11 cellular contexts compared by ENCODE assay signal in the genomic region with DNA sequence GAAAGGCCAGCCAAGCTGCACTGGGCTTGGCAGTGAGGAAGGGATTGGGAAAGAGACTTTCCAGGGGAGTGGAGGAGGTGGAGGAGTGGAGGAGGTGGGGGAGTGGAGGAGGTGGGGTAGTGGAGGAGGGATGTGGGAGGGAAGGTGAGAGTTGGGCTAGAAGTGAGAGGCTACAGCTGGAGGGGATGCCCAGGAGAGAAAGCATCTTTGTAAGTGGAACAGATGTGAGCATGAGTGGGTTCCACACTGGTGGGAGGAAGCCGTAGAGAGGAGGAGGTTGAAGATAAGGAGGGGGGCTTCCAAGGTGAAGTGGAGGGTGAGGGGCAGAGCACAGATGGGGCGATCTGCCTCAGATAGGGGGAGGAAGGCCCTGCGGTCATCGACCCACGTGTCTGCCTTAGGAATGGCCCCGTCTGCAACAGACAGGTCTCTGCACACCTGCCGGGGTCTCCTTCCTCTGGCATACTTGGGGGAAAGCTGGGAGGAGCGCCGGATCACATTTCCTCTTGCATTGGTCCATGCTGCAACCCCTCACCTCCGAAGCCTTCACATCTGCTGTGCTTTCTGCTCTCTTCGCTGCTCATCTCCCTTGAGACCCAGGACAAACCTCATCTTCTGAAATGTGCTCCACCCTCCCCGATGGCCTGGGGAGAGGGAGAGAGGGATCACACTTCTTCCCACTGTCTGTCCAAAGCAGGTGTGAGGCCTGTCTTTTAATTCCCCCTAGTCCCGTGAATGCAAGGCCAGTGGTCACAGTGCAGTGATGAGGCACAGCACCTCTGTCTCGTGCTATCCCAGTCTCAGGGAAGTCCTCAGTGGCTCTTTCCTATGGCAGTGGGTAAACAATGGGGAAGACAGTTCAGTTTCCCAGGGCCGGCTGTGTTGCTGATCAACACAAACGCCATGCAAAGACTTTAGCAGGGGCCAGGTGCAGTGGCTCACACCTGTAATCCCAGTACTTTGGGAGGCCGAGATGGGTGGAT. TPM values are rescaled to one million over a fixed set of nuclear protein-coding genes. Genes with fewer than 3 reads are reported as not detected.
A peak's percentile ranks its signal among the peaks of the same experiment; 100 is the strongest.
DNase-seq lines count a peak whose midpoint lies in the region; ATAC-seq, FAIRE-seq and TF ChIP-seq lines count a peak whose summit lies in the region.
"Had no signal": no experiment of that assay in that cellular context is flagged by ENCODE, and none has a peak within 500 bp of the region (broad histone marks: within the 10 kb centered on the region; RNA-seq: fewer than 3 reads in every experiment).

No MANE protein-coding gene starts in this region.

- POLR2A ChIA-PET in HEK293T (lab: Yijun Ruan, JAX), result no interaction called here

- H3K9ac ChIP-seq in neural progenitor cell, result no peak overlapping the region

- H3K27ac ChIP-seq in neural progenitor cell, result no peak overlapping the region

- no peak overlapping the region for H3K4me3 ChIP-seq in bronchial epithelial cell (ENCODE audit: low read depth, low read length)
- H3K4me3 ChIP-seq in neural progenitor cell, result no peak overlapping the region

- H2AFZ ChIP-seq in neural progenitor cell (replicated peaks), result peak overlapping the region; percentile 26

- H3K4me1 ChIP-seq in neural progenitor cell, result no peaks in the 10 kb centered on the region

- no peaks in the 10 kb centered on the region for H3K36me3 Mint-ChIP-seq in neural progenitor cell

- no peaks in the 10 kb centered on the region for H4K20me1 ChIP-seq in neural progenitor cell (ENCODE audit: low read depth)

- peak overlapping the region; percentile 54 for H3K4me3 Mint-ChIP-seq in neural progenitor cell

- peaks cover 10% of the 10 kb centered on the region for H3K9me3 Mint-ChIP-seq in neural progenitor cell

- ATAC-seq in GM21390 (IDR thresholded peaks at IDR 0.05; ENCODE audit: unreplicated experiment), result no peak
- ATAC-seq in HG03469 (IDR thresholded peaks at IDR 0.05; ENCODE audit: unreplicated experiment), result no peak

- peak overlapping the region; percentile 84 for H3K27ac Mint-ChIP-seq in neural progenitor cell

- CTCF ChIA-PET in HEK293T (lab: Yijun Ruan, JAX), result no interaction called here

- no peak overlapping the region for H3K4me2 ChIP-seq in neural progenitor cell

- FAIRE-seq in bronchial epithelial cell (lab: Jason Lieb, UNC), result peak; percentile 86
- FAIRE-seq: keratinocyte had no signal

- H3K36me3 ChIP-seq in bronchial epithelial cell (ENCODE audit: control insufficient read depth, insufficient read depth, low read length), result no peaks in the 10 kb centered on the region
- no peaks in the 10 kb centered on the region for H3K36me3 ChIP-seq in neural progenitor cell

- H3K79me2 ChIP-seq in neural progenitor cell (ENCODE audit: low read depth), result no peaks in the 10 kb centered on the region

- TF ChIP-seq CTCF in bronchial epithelial cell (IDR thresholded peaks at IDR 0.05; ENCODE audit: insufficient read depth, low read length, severe bottlenecking), result no peak
- no peak for TF ChIP-seq CTCF in neural progenitor cell (IDR thresholded peaks at IDR 0.05)

- DNase-seq in NCI-H2107 treated with DMSO at 0.1 percent for 48 hours (lab: John Stamatoyannopoulos, UW; ENCODE audit: unreplicated experiment), result peak; percentile 14
- no peak for DNase-seq in NCI-H2107 (lab: John Stamatoyannopoulos, UW)
- peak; percentile 64 for DNase-seq in HEK293T (ENCODE audit: extremely low spot score)
- DNase-seq in bronchial epithelial cell (ENCODE audit: low read depth), result no peak
- peak; percentile 40 for DNase-seq in neural progenitor cell (ENCODE audit: low spot score)
- no peak for DNase-seq in posterior vena cava (ENCODE audit: low spot score)
- DNase-seq: activated CD4-positive, CD25-positive, alpha-beta regulatory T cell; NCI-H2227 treated with DMSO at 0.1 percent for 48 hours had no signal

- peaks cover 7% of the 10 kb centered on the region for H3K4me1 Mint-ChIP-seq in neural progenitor cell

- no peaks in the 10 kb centered on the region for H3K9me3 ChIP-seq in neural progenitor cell (ENCODE audit: low read depth)

- H3K27me3 Mint-ChIP-seq in neural progenitor cell (ENCODE audit: insufficient read depth, low read depth), result peaks cover 12% of the 10 kb centered on the region

- H3F3A ChIP-seq in neural progenitor cell (ENCODE audit: low read depth), result peaks cover 7% of the 10 kb centered on the region

- H3K27me3 ChIP-seq in bronchial epithelial cell (ENCODE audit: control insufficient read depth, insufficient read depth, low read length) (no peaks in the 10 kb centered on the region), neural progenitor cell (no peaks in the 10 kb centered on the region)

- intact Hi-C loops in posterior vena cava (cut with DNase I), result no loop called here

TF ChIP-seq in HEK293T, 16 proteins besides CTCF, POLR2A, EP300 and RAD21:
- TF ChIP-seq L3MBTL2 (conservative IDR thresholded peaks at IDR 0.05) (no peak), FOXA1 (IDR thresholded peaks at IDR 0.05) (no peak), FOXK2 (IDR thresholded peaks at IDR 0.05) (no peak), TARDBP (IDR thresholded peaks at IDR 0.05) (no peak), CTBP1 (IDR thresholded peaks at IDR 0.05; ENCODE audit: borderline replicate concordance) (no peak), BHLHE40 (IDR thresholded peaks at IDR 0.05; ENCODE audit: borderline replicate concordance) (no peak), SP1 (IDR thresholded peaks at IDR 0.05) (no peak), ZNF384 (IDR thresholded peaks at IDR 0.05) (no peak), LEF1 (IDR thresholded peaks at IDR 0.05; ENCODE audit: borderline replicate concordance) (no peak), ELF4 (IDR thresholded peaks at IDR 0.05) (no peak), SUZ12 (IDR thresholded peaks at IDR 0.05) (no peak), FOXM1 (IDR thresholded peaks at IDR 0.05; ENCODE audit: borderline replicate concordance) (no peak), NFRKB (IDR thresholded peaks at IDR 0.05) (no peak), ARNT (IDR thresholded peaks at IDR 0.05) (no peak), HDGF (IDR thresholded peaks at IDR 0.05; ENCODE audit: borderline replicate concordance) (no peak)
- TF ChIP-seq, protein P1, sequence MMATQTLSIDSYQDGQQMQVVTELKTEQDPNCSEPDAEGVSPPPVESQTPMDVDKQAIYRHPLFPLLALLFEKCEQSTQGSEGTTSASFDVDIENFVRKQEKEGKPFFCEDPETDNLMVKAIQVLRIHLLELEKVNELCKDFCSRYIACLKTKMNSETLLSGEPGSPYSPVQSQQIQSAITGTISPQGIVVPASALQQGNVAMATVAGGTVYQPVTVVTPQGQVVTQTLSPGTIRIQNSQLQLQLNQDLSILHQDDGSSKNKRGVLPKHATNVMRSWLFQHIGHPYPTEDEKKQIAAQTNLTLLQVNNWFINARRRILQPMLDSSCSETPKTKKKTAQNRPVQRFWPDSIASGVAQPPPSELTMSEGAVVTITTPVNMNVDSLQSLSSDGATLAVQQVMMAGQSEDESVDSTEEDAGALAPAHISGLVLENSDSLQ (IDR thresholded peaks at IDR 0.05), result no peak

RNA-seq across cellular contexts. Expression of a gene that starts 48.6 kb away (rescaled TPM):
- 25.5 and 26.6 TPM in 2 replicates for total RNA-seq in bronchial epithelial cell
- 16.1 and 17.8 TPM in 2 replicates for total RNA-seq in neural progenitor cell (ENCODE audit: low replicate concordance)
- 100 to 1,000 TPM in 1 of 2 donors, 10 to 100 TPM in 1; 82.2 to 103 TPM for total RNA-seq in posterior vena cava

Comparison
In these comparisons a context has a peak if more than half of its experiments do, and no peak if none do; other contexts are left out.
1. DNase-seq: peak in NCI-H2107 treated with DMSO at 0.1 percent for 48 hours (single experiment), HEK293T (single experiment) and neural progenitor cell (single experiment); none in NCI-H2107 (single experiment), bronchial epithelial cell (single experiment) and posterior vena cava (single experiment).